In genomic region chr12:25248732-25249131, GRCh38 we compare ENCODE assay signal across 1 cellular context.
TF ChIP-seq lines count a peak whose summit lies in the region.

No MANE protein-coding gene starts in this region.

TF ChIP-seq in GM23338, 12 proteins besides CTCF, POLR2A, EP300 and RAD21 (continued from another document):
- TF ChIP-seq, protein P1, sequence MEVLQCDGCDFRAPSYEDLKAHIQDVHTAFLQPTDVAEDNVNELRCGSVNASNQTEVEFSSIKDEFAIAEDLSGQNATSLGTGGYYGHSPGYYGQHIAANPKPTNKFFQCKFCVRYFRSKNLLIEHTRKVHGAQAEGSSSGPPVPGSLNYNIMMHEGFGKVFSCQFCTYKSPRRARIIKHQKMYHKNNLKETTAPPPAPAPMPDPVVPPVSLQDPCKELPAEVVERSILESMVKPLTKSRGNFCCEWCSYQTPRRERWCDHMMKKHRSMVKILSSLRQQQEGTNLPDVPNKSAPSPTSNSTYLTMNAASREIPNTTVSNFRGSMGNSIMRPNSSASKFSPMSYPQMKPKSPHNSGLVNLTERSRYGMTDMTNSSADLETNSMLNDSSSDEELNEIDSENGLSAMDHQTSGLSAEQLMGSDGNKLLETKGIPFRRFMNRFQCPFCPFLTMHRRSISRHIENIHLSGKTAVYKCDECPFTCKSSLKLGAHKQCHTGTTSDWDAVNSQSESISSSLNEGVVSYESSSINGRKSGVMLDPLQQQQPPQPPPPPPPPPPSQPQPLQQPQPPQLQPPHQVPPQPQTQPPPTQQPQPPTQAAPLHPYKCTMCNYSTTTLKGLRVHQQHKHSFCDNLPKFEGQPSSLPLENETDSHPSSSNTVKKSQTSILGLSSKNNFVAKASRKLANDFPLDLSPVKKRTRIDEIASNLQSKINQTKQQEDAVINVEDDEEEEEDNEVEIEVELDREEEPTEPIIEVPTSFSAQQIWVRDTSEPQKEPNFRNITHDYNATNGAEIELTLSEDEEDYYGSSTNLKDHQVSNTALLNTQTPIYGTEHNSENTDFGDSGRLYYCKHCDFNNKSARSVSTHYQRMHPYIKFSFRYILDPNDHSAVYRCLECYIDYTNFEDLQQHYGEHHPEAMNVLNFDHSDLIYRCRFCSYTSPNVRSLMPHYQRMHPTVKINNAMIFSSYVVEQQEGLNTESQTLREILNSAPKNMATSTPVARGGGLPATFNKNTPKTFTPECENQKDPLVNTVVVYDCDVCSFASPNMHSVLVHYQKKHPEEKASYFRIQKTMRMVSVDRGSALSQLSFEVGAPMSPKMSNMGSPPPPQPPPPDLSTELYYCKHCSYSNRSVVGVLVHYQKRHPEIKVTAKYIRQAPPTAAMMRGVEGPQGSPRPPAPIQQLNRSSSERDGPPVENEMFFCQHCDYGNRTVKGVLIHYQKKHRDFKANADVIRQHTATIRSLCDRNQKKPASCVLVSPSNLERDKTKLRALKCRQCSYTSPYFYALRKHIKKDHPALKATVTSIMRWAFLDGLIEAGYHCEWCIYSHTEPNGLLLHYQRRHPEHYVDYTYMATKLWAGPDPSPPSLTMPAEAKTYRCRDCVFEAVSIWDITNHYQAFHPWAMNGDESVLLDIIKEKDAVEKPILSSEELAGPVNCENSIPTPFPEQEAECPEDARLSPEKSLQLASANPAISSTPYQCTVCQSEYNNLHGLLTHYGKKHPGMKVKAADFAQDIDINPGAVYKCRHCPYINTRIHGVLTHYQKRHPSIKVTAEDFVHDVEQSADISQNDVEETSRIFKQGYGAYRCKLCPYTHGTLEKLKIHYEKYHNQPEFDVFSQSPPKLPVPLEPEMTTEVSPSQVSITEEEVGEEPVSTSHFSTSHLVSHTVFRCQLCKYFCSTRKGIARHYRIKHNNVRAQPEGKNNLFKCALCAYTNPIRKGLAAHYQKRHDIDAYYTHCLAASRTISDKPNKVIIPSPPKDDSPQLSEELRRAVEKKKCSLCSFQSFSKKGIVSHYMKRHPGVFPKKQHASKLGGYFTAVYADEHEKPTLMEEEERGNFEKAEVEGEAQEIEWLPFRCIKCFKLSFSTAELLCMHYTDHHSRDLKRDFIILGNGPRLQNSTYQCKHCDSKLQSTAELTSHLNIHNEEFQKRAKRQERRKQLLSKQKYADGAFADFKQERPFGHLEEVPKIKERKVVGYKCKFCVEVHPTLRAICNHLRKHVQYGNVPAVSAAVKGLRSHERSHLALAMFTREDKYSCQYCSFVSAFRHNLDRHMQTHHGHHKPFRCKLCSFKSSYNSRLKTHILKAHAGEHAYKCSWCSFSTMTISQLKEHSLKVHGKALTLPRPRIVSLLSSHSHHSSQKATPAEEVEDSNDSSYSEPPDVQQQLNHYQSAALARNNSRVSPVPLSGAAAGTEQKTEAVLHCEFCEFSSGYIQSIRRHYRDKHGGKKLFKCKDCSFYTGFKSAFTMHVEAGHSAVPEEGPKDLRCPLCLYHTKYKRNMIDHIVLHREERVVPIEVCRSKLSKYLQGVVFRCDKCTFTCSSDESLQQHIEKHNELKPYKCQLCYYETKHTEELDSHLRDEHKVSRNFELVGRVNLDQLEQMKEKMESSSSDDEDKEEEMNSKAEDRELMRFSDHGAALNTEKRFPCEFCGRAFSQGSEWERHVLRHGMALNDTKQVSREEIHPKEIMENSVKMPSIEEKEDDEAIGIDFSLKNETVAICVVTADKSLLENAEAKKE (CRISPR knock-in tag; IDR thresholded peaks at IDR 0.05) = no peak
- TF ChIP-seq ZNF114 (CRISPR knock-in tag; IDR thresholded peaks at IDR 0.05) (no peak), NANOG (IDR thresholded peaks at IDR 0.05; ENCODE audit: borderline replicate concordance) (no peak), ZNF331 (CRISPR knock-in tag; IDR thresholded peaks at IDR 0.05; ENCODE audit: low read depth) (no peak), REST (IDR thresholded peaks at IDR 0.05; ENCODE audit: unreplicated experiment) (no peak), EZH2phosphoT487 (IDR thresholded peaks at IDR 0.05; ENCODE audit: unreplicated experiment) (no peak), EZH2 (IDR thresholded peaks at IDR 0.05; ENCODE audit: low read depth, unreplicated experiment) (no peak), STAT1 (IDR thresholded peaks at IDR 0.05; ENCODE audit: unreplicated experiment) (no peak), JUNB (IDR thresholded peaks at IDR 0.05; ENCODE audit: unreplicated experiment) (no peak)
- TF ChIP-seq, protein P2, sequence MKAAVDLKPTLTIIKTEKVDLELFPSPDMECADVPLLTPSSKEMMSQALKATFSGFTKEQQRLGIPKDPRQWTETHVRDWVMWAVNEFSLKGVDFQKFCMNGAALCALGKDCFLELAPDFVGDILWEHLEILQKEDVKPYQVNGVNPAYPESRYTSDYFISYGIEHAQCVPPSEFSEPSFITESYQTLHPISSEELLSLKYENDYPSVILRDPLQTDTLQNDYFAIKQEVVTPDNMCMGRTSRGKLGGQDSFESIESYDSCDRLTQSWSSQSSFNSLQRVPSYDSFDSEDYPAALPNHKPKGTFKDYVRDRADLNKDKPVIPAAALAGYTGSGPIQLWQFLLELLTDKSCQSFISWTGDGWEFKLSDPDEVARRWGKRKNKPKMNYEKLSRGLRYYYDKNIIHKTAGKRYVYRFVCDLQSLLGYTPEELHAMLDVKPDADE (IDR thresholded peaks at IDR 0.05) = no peak
TF ChIP-seq in GM23338: peak in this region for 0.
